8 cellular contexts compared by ENCODE assay signal in the genomic region with DNA sequence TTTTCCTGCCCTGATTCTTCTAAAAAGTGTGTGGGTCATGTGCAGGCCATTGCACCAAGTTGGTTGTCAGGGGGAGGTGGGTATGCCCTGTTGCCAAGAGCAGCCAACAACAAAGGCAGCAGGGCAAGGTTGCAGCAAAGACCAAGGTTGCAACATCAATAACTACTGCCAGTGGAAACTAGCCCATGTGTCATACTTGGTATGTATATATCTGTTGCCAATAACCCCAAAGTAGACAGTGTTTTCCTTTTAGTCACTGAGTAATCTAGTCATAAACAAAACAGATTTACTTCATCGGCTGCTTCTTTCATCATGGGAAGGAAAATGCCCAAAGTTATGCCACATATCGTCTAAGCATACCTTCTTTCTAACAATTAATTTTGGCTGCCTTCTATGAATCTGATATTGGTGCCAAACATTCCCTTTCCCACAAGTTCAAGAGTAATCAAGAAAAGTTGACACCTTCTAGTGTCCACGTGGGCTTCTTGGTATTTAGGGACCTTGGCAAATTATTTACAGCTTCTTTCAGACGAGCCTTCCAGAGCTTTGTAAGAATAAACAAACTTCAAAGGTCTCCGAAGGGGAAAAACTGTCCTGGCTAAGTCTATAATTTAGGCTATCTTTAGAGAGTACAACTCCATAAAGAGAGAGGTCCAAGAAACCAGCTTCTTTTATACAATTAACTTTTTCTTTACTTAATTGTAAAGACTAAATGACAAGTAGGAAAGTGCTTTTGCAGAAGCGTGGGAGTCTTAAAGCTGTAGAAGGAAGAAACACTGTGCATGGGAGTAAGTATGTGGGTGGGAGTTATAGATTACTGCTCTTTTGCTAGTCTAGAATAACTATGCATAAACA. TPM values are rescaled to one million over a fixed set of nuclear protein-coding genes. Genes with fewer than 3 reads are reported as not detected.
DNase-seq lines count a peak whose midpoint lies in the region; ATAC-seq and TF ChIP-seq lines count a peak whose summit lies in the region.

No MANE protein-coding gene starts in this region.

- no peak for TF ChIP-seq POLR2A in testis (IDR thresholded peaks at IDR 0.05)

- no peaks in the 10 kb centered on the region for H3K27me3 Mint-ChIP-seq in Calu3 (ENCODE audit: unreplicated experiment)

- H3K4me1 ChIP-seq in lung (ENCODE audit: control insufficient read depth in 2 of 2, insufficient read depth in 2 of 2, low read length in 2 of 2) (peaks cover 2 to 5% of the 10 kb centered on the region in 2 donors), testis (peaks cover 12% of the 10 kb centered on the region), SJCRH30 (no peaks in the 10 kb centered on the region)

- H3K27me3 ChIP-seq in lung (ENCODE audit: control insufficient read depth, insufficient read depth) (no peaks in the 10 kb centered on the region), testis (no peaks in the 10 kb centered on the region), SJCRH30 (no peaks in the 10 kb centered on the region)

- H3K9me3 ChIP-seq in lung (ENCODE audit: control insufficient read depth in 2 of 2, insufficient read depth in 1 of 2, low read length in 1 of 2) (no peaks in the 10 kb centered on the region), testis (no peaks in the 10 kb centered on the region), SJCRH30 (replicated peaks) (no peaks in the 10 kb centered on the region)

- intact Hi-C loops in Calu3 (cut with micrococcal nuclease; ENCODE audit: unreplicated experiment) (no loop called here), testis (cut with DNase I; ENCODE audit: low total_unique reads) (no loop called here)

- H3K4me1 Mint-ChIP-seq in Calu3 (ENCODE audit: low read depth, unreplicated experiment) = peaks cover 30% of the 10 kb centered on the region

- TF ChIP-seq CTCF in Calu3 (IDR thresholded peaks at IDR 0.05; ENCODE audit: unreplicated experiment) (no peak), lung (IDR thresholded peaks at IDR 0.05; ENCODE audit: control extremely low read depth, extremely low read depth) (no peak), testis (IDR thresholded peaks at IDR 0.05) (no peak)

- no TSS peak for BruUV-seq in Calu3 (replicated peaks; lab: Mats Ljungman, UMichigan)

- CTCF ChIA-PET in Calu3 (lab: Charles Lee) = interaction anchor here (0.6 to 1.2 kb wide), 7 partner anchors 10 to 1600 kb away, joined by 3 to 11 read pairs (median 3); a partner anchor contains a TSS

- H3K4me3 ChIP-seq in lung (no peak overlapping the region), testis (no peak overlapping the region), SJCRH30 (no peak overlapping the region)

- H3K27ac ChIP-seq in lung (ENCODE audit: low read depth in 1 of 2, low read length in 1 of 2) (no peak overlapping the region), testis (no peak overlapping the region), SJCRH30 (no peak overlapping the region)

- H3K36me3 ChIP-seq in lung (ENCODE audit: control insufficient read depth in 2 of 2, insufficient read depth in 2 of 2, low read length in 2 of 2) = no peaks in the 10 kb centered on the region
- H3K36me3 ChIP-seq in testis (ENCODE audit: low read depth, missing control alignments) = no peaks in the 10 kb centered on the region
- no peaks in the 10 kb centered on the region for H3K36me3 ChIP-seq in SJCRH30

- H3K9me3 Mint-ChIP-seq in Calu3 (ENCODE audit: low read depth, unreplicated experiment) = no peaks in the 10 kb centered on the region

- 23 to 26% methylated on average over 6 of the region's 6 CpGs for WGBS in lung, 2 donors
- 35 to 42% methylated on average over 6 of the region's 6 CpGs for WGBS in testis, 2 donors

- ATAC-seq in HG03039 (IDR thresholded peaks at IDR 0.05; ENCODE audit: unreplicated experiment) (peak; percentile 30), lung (ENCODE audit: insufficient read depth, low FRiP score) (peak; percentile 65)

- peaks cover 7% of the 10 kb centered on the region for H3K36me3 Mint-ChIP-seq in Calu3 (ENCODE audit: insufficient read depth, unreplicated experiment)

- peak; percentile 85 for DNase-seq in Calu3
- DNase-seq in SKM-1 treated with dmso at 0.1 percent for 144 hours (lab: John Stamatoyannopoulos, UW; ENCODE audit: unreplicated experiment) = peak; percentile 88
- peak; percentile 86 for DNase-seq in brain pericyte (ENCODE audit: low read depth, low spot score)
- peak; percentile 54 for DNase-seq in lung (ENCODE audit: low spot score)
- DNase-seq in testis = peak; percentile 28
- DNase-seq in SJCRH30 = no peak
- no peak for DNase-seq in NCI-H1417 treated with DMSO at 0.1 percent for 48 hours (lab: John Stamatoyannopoulos, UW)

- H3K27ac Mint-ChIP-seq in Calu3 (ENCODE audit: unreplicated experiment) = peak overlapping the region; percentile 80

- H3K4me3 Mint-ChIP-seq in Calu3 (ENCODE audit: low read depth, unreplicated experiment) = peak overlapping the region; percentile 25

RNA-seq across cellular contexts. Expression of a gene that starts 10.1 kb away (rescaled TPM):
- total RNA-seq in Calu3 (2022) (164 and 183 TPM in 2 replicates), lung (100 to 1,000 TPM; 265 to 266 TPM), testis (100 to 1,000 TPM; 145 to 167 TPM)
- polyA plus RNA-seq in lung (10 to 100 TPM; 55.3 to 64.2 TPM), testis (ENCODE audit: insufficient read depth, low read depth, low replicate concordance) (36.5 TPM)
- total RNA-seq in SJCRH30 (2014; rRNA removed; shearing (Covaris generic)) = 72.3 and 90.5 TPM in 2 replicates

Comparison
In these comparisons a context has a peak if more than half of its experiments do, and no peak if none do; other contexts are left out.
1. DNase-seq: peak in Calu3 (single experiment), SKM-1 treated with dmso at 0.1 percent for 144 hours (single experiment), brain pericyte (single experiment), lung (single experiment) and testis (single experiment); none in SJCRH30 (0 of 2) and NCI-H1417 treated with DMSO at 0.1 percent for 48 hours (single experiment).